ENCODE assay signal across 20 cellular contexts in the genomic region with DNA sequence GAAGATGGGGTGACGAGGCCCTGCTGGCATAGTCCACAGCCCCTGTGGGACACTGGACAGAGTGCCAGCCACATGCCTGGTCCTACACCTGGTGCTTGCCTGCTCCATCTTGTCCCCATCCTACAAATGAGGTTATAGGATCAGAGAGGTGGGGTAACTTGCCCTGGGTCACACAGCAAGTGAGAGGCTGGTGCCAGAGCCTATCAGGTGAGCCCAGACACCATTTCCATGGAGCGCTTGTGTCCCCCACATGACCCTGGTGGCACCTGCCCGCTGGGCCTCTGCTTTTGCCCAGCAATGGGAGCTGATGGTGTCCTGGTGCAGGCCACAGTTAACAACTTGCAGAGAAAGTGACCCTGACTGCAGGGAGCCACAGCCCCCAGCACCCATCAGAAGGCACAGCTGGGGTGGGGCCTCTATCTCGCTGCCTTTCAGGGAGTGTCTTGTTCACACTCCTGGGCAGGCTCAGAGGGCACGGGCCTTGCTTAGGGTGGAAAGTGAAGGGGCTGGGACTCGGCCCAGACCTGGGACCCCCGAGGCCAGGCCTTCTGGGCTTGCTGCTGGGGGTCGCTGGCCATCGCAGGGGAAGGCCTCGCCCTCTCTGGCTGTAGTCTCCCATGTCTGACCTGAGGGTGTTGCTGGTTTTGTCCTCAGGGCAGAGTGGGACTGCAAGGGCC.
"Had no signal": no experiment of that assay in that cellular context is flagged by ENCODE, and none has a peak within 500 bp of the region (broad histone marks: within the 10 kb centered on the region; RNA-seq: fewer than 3 reads in every experiment).

No MANE protein-coding gene starts in this region.

- H3K9me3 ChIP-seq: esophagus squamous epithelium, gastroesophageal sphincter, left lung, lower lobe of right lung, neutrophil, right atrium auricular region, stomach, thoracic aorta, transverse colon had no signal

- H3K4me1 Mint-ChIP-seq: immature natural killer cell had no signal

- H3K9me3 Mint-ChIP-seq: effector memory CD8-positive, alpha-beta T cell; immature natural killer cell; memory B cell; mesothelial cell of epicardium; natural killer cell treated with Interleukin-12 subunit alpha and Interleukin-12 subunit beta and Interleukin-15 and Interleukin-18, amount 100 ng/mL, for 72 hours had no signal

- H3K4me3 Mint-ChIP-seq: effector memory CD8-positive, alpha-beta T cell; immature natural killer cell; memory B cell; mesothelial cell of epicardium; natural killer cell treated with Interleukin-12 subunit alpha and Interleukin-12 subunit beta and Interleukin-15 and Interleukin-18, amount 100 ng/mL, for 72 hours had no signal

- H3K27ac Mint-ChIP-seq: immature natural killer cell; memory B cell; mesothelial cell of epicardium; natural killer cell treated with Interleukin-12 subunit alpha and Interleukin-12 subunit beta and Interleukin-15 and Interleukin-18, amount 100 ng/mL, for 72 hours had no signal

- H3K27me3 Mint-ChIP-seq: effector memory CD8-positive, alpha-beta T cell; memory B cell; natural killer cell treated with Interleukin-12 subunit alpha and Interleukin-12 subunit beta and Interleukin-15 and Interleukin-18, amount 100 ng/mL, for 72 hours had no signal

- DNase-seq: effector memory CD8-positive, alpha-beta T cell; esophagus squamous epithelium; foreskin fibroblast; immature natural killer cell; lower lobe of right lung; posterior cingulate gyrus; small intestine; stimulated activated CD4-positive, alpha-beta T cell treated with anti-CD3 and anti-CD28 coated beads, Interleukin-12 subunit alpha, Interleukin-12 subunit beta, amount 100 ng/mL, for 4 hours; stimulated activated naive CD4-positive, alpha-beta T cell; stomach; substantia nigra; transverse colon had no signal

- H3K4me3 ChIP-seq: esophagus squamous epithelium, gastroesophageal sphincter, left lung, lower lobe of right lung, right atrium auricular region, stomach, thoracic aorta, transverse colon had no signal

- H3K36me3 Mint-ChIP-seq: immature natural killer cell; mesothelial cell of epicardium; natural killer cell treated with Interleukin-12 subunit alpha and Interleukin-12 subunit beta and Interleukin-15 and Interleukin-18, amount 100 ng/mL, for 72 hours had no signal

- ATAC-seq: effector memory CD8-positive, alpha-beta T cell; gastroesophageal sphincter; left lung; lower lobe of right lung; natural killer cell treated with Interleukin-12 subunit alpha and Interleukin-12 subunit beta and Interleukin-15 and Interleukin-18, amount 100 ng/mL, for 72 hours had no signal

- H3K36me3 ChIP-seq: neutrophil, transverse colon had no signal

- H3K27me3 ChIP-seq: esophagus squamous epithelium, gastroesophageal sphincter, right atrium auricular region, stomach, transverse colon had no signal

- H3K27ac ChIP-seq: esophagus squamous epithelium, left lung, lower lobe of right lung, neutrophil, right atrium auricular region, stomach, thoracic aorta, transverse colon had no signal
